ENCODE assay signal across 29 cellular contexts in genomic region chrX:78316310-78316709, GRCh38. TPM values are rescaled to one million over a fixed set of nuclear protein-coding genes. Genes with fewer than 3 reads are reported as not detected.
"Had no signal": no experiment of that assay in that cellular context is flagged by ENCODE, and none has a peak within 500 bp of the region (broad histone marks: within the 10 kb centered on the region; RNA-seq: fewer than 3 reads in every experiment).

No MANE protein-coding gene starts in this region.

- H3K4me1 Mint-ChIP-seq: WTC11 had no signal

- DNase-seq: activated CD4-positive, alpha-beta T cell treated with anti-CD3 and anti-CD28 coated beads for 4 hours; activated CD4-positive, alpha-beta T cell treated with anti-CD3 and anti-CD28 coated beads, Interleukin-2, amount 50 U/mL, for 4 hours; activated CD4-positive, CD25-positive, alpha-beta regulatory T cell treated with anti-CD3 and anti-CD28 coated beads, Interleukin-2, amount 50 U/mL, for 72 hours; activated CD8-positive, alpha-beta memory T cell treated with anti-CD3 and anti-CD28 coated beads, Interleukin-2, amount 50 U/mL, for 4 hours; activated gamma-delta T cell treated with Interleukin-2 at 50 U/mL for 16 hours; activated naive CD4-positive, alpha-beta T cell treated with anti-CD3 and anti-CD28 coated beads for 36 hours; activated T-cell treated with anti-CD3 and anti-CD28 coated beads for 4 hours; activated T-cell treated with anti-CD3 and anti-CD28 coated beads, Interleukin-2, amount 50 U/mL, for 4 hours; adrenal gland; body of pancreas; central memory CD4-positive, alpha-beta T cell; NCI-H1092 treated with DMSO at 0.1 percent for 48 hours; NCI-H1417; NCI-H146; NCI-H187; NCI-H2029 treated with DMSO at 0.1 percent for 48 hours; NCI-H2107; NCI-H2171; NCI-H510A; NCI-H526; NCI-H748 treated with DMSO at 0.1 percent for 48 hours; SHP77; SJCRH30 had no signal

- ATAC-seq: activated T-cell treated with anti-CD3 and anti-CD28 coated beads, Interleukin-2, amount 50 U/mL, for 4 hours; body of pancreas; WTC11 had no signal

- H3K36me3 Mint-ChIP-seq: WTC11 had no signal

- H3K9me3 ChIP-seq: adrenal gland, body of pancreas, breast epithelium, SJCRH30 had no signal

- H3K4me3 Mint-ChIP-seq: activated naive CD4-positive, alpha-beta T cell treated with anti-CD3 and anti-CD28 coated beads for 36 hours; activated T-cell treated with anti-CD3 and anti-CD28 coated beads, Interleukin-2, amount 50 U/mL, for 4 hours; activated T-helper 1 cell treated with anti-CD3 and anti-CD28 coated beads, Interleukin-12 subunit alpha, Interleukin-12 subunit beta, Interleukin-2, Interleukin-4 antibody, amounts not matched to agents 30 ng/mL and 10 ng/mL and 1 ng/mL, durations not matched to agents 14 hours and 24 hours and 36 hours; T-helper 2 cell treated with Interferon-gamma antibody and Interleukin-4, amounts not matched to agents 5 μg/mL and 100 μg/mL, for 36 hours; WTC11 had no signal

- H3K9me3 Mint-ChIP-seq: activated naive CD4-positive, alpha-beta T cell treated with anti-CD3 and anti-CD28 coated beads for 36 hours; WTC11 had no signal

- H3K27ac Mint-ChIP-seq: activated naive CD4-positive, alpha-beta T cell treated with anti-CD3 and anti-CD28 coated beads for 36 hours; activated naive CD4-positive, alpha-beta T cell treated with anti-CD3 and anti-CD28 coated beads, Interleukin-2, amount 50 U/mL, for 72 hours; T-helper 2 cell treated with Interferon-gamma antibody and Interleukin-4, amounts not matched to agents 5 μg/mL and 100 μg/mL, for 36 hours; WTC11 had no signal

RNA-seq across cellular contexts. Expression of gene CYSLTR1, which starts 11.1 kb away (rescaled TPM):
- total RNA-seq: astrocyte had no signal
